ENCODE assay signal across 9 cellular contexts in the genomic region with DNA sequence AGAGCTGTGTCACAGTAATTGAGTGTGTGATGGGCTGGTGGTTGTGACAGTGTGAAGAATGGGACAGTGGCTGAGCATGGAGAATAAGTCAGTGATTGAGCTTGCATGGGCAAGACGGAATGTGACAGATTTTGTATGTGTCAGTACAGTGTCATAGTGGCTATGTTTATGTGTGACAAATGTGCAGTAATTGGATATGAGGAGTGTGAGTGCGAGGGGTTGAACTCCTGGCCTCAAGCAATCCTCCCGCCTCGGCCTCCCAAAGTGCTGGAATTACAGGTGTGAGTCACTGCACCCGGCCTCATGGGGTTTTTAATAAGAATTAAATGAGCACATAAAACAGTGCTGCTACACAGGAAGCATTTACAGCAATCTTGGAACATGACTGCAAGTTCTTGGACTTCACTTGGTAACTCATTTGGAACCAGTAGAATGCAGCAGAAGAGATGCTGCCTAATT. TPM values are rescaled to one million over a fixed set of nuclear protein-coding genes. Genes with fewer than 3 reads are reported as not detected.
A peak's percentile ranks its signal among the peaks of the same experiment; 100 is the strongest.
DNase-seq lines count a peak whose midpoint lies in the region; ATAC-seq and TF ChIP-seq lines count a peak whose summit lies in the region.
"Had no signal": no experiment of that assay in that cellular context is flagged by ENCODE, and none has a peak within 500 bp of the region (broad histone marks: within the 10 kb centered on the region; RNA-seq: fewer than 3 reads in every experiment).

No MANE protein-coding gene starts in this region.

- ATAC-seq in activated CD8-positive, alpha-beta memory T cell treated with anti-CD3 and anti-CD28 coated beads, Interleukin-2, amount 10 ng/mL, durations not matched to agents 7 days and 5 days: no peak
- ATAC-seq in activated CD8-positive, alpha-beta T cell treated with anti-CD3 and anti-CD28 coated beads for 36 hours: peak; percentile 2
- ATAC-seq in HG02588 (IDR thresholded peaks at IDR 0.05; ENCODE audit: unreplicated experiment) (no peak), GM21526 (IDR thresholded peaks at IDR 0.05; ENCODE audit: low FRiP score, unreplicated experiment) (no peak)

- TF ChIP-seq CTCF in activated CD8-positive, alpha-beta T cell treated with anti-CD3 and anti-CD28 coated beads for 36 hours (IDR thresholded peaks at IDR 0.05): no peak

- no peaks in the 10 kb centered on the region for H3K27me3 ChIP-seq in subcutaneous abdominal adipose tissue (ENCODE audit: control insufficient read depth in 5 of 5, insufficient read depth in 4 of 5, low read length in 5 of 5)
- H3K27me3 ChIP-seq: colonic mucosa had no signal

- intact Hi-C loops in activated CD8-positive, alpha-beta T cell treated with anti-CD3 and anti-CD28 coated beads for 36 hours (cut with micrococcal nuclease): loop anchor here (10.0 kb wide), 1 partner anchor 85 kb away; no protein-coding TSS in a partner anchor

- no peaks in the 10 kb centered on the region for H3K9me3 Mint-ChIP-seq in activated CD8-positive, alpha-beta memory T cell treated with anti-CD3 and anti-CD28 coated beads, Interleukin-2, amount 10 ng/mL, durations not matched to agents 7 days and 5 days (ENCODE audit: low read depth)
- no peaks in the 10 kb centered on the region for H3K9me3 Mint-ChIP-seq in activated CD8-positive, alpha-beta T cell treated with anti-CD3 and anti-CD28 coated beads for 36 hours

- H3K4me1 ChIP-seq in subcutaneous abdominal adipose tissue (ENCODE audit: control insufficient read depth in 5 of 5, insufficient read depth in 5 of 5, low read length in 5 of 5): peaks cover 0 to 26% (median 15%) of the 10 kb centered on the region in 5 donors
- H3K4me1 ChIP-seq: colonic mucosa had no signal

- POLR2A ChIA-PET in activated CD8-positive, alpha-beta T cell treated with anti-CD3 and anti-CD28 coated beads for 36 hours (lab: Charles Lee): interaction anchor here (1.0 kb wide), 1 partner anchor 21 kb away, joined by 3 read pairs; no protein-coding TSS in a partner anchor

- peak overlapping the region in 1 of 5 donors; percentile 70 for H3K9ac ChIP-seq in subcutaneous abdominal adipose tissue (ENCODE audit: low read length in 5 of 5)

- no peak overlapping the region for H3K27ac ChIP-seq in subcutaneous abdominal adipose tissue (ENCODE audit: low read depth, low read length)

- DNase-seq in activated CD8-positive, alpha-beta memory T cell treated with anti-CD3 and anti-CD28 coated beads, Interleukin-2, amount 10 ng/mL, durations not matched to agents 7 days and 5 days: no peak
- DNase-seq in activated CD8-positive, alpha-beta memory T cell treated with anti-CD3 and anti-CD28 coated beads, Interleukin-2, amount 50 U/mL, for 4 hours: no peak
- no peak for DNase-seq in activated CD8-positive, alpha-beta T cell treated with anti-CD3 and anti-CD28 coated beads for 36 hours
- no peak for DNase-seq in DMS79 (lab: John Stamatoyannopoulos, UW)

- no peaks in the 10 kb centered on the region for H3K36me3 ChIP-seq in subcutaneous abdominal adipose tissue (ENCODE audit: control insufficient read depth in 5 of 5, insufficient read depth in 5 of 5, low read length in 5 of 5)
- H3K36me3 ChIP-seq: colonic mucosa had no signal

- no peak overlapping the region for H3K27ac Mint-ChIP-seq in activated CD8-positive, alpha-beta memory T cell treated with anti-CD3 and anti-CD28 coated beads, Interleukin-2, amount 10 ng/mL, durations not matched to agents 7 days and 5 days
- H3K27ac Mint-ChIP-seq in activated CD8-positive, alpha-beta T cell treated with anti-CD3 and anti-CD28 coated beads for 36 hours: no peak overlapping the region

- CTCF ChIA-PET in activated CD8-positive, alpha-beta memory T cell treated with anti-CD3 and anti-CD28 coated beads, Interleukin-2, amount 10 ng/mL, durations not matched to agents 7 days and 5 days (lab: Charles Lee): interaction anchor here (1.0 to 1.3 kb wide), 3 partner anchors 19 to 53 kb away, joined by 3 read pairs; no protein-coding TSS in a partner anchor
- CTCF ChIA-PET in activated CD8-positive, alpha-beta T cell treated with anti-CD3 and anti-CD28 coated beads for 36 hours (lab: Charles Lee): interaction anchor here (0.8 to 2.0 kb wide), 5 partner anchors 14 to 96 kb away, joined by 3 to 6 read pairs (median 3); no protein-coding TSS in a partner anchor

- peak overlapping the region; percentile 95; the same call in 1 of the 2 replicates for H3K4me3 ChIP-seq in iPS-18c (ENCODE audit: insufficient read depth, low read depth, low read length)
- peak overlapping the region; percentile 74 to 88 (median 77) for H3K4me3 ChIP-seq in subcutaneous abdominal adipose tissue (ENCODE audit: low read depth in 1 of 5, low read length in 5 of 5)

- peaks cover 45% of the 10 kb centered on the region for H3K4me1 Mint-ChIP-seq in activated CD8-positive, alpha-beta memory T cell treated with anti-CD3 and anti-CD28 coated beads, Interleukin-2, amount 10 ng/mL, durations not matched to agents 7 days and 5 days
- peaks cover 28% of the 10 kb centered on the region for H3K4me1 Mint-ChIP-seq in activated CD8-positive, alpha-beta T cell treated with anti-CD3 and anti-CD28 coated beads for 36 hours (ENCODE audit: low read depth)

- H3K9me3 ChIP-seq in iPS-18c (ENCODE audit: control insufficient read depth, insufficient read depth, low read length) (no peaks in the 10 kb centered on the region), subcutaneous abdominal adipose tissue (ENCODE audit: control insufficient read depth in 5 of 5, low read length in 5 of 5) (no peaks in the 10 kb centered on the region)
- H3K9me3 ChIP-seq: colonic mucosa had no signal

- peaks cover 16% of the 10 kb centered on the region for H3K36me3 Mint-ChIP-seq in activated CD8-positive, alpha-beta memory T cell treated with anti-CD3 and anti-CD28 coated beads, Interleukin-2, amount 10 ng/mL, durations not matched to agents 7 days and 5 days
- H3K36me3 Mint-ChIP-seq in activated CD8-positive, alpha-beta T cell treated with anti-CD3 and anti-CD28 coated beads for 36 hours (ENCODE audit: low read depth): peaks cover 17% of the 10 kb centered on the region

- peak overlapping the region; percentile 94 for H3K4me3 Mint-ChIP-seq in activated CD8-positive, alpha-beta memory T cell treated with anti-CD3 and anti-CD28 coated beads, Interleukin-2, amount 10 ng/mL, durations not matched to agents 7 days and 5 days
- peak overlapping the region; percentile 60 for H3K4me3 Mint-ChIP-seq in activated CD8-positive, alpha-beta T cell treated with anti-CD3 and anti-CD28 coated beads for 36 hours

- peaks cover 7% of the 10 kb centered on the region for H3K27me3 Mint-ChIP-seq in activated CD8-positive, alpha-beta memory T cell treated with anti-CD3 and anti-CD28 coated beads, Interleukin-2, amount 10 ng/mL, durations not matched to agents 7 days and 5 days
- no peaks in the 10 kb centered on the region for H3K27me3 Mint-ChIP-seq in activated CD8-positive, alpha-beta T cell treated with anti-CD3 and anti-CD28 coated beads for 36 hours

RNA-seq across cellular contexts. Expression of a gene that starts 0.6 kb away (rescaled TPM):
- 10 to 100 TPM; 74.8 to 76.1 TPM for total RNA-seq in activated CD8-positive, alpha-beta memory T cell treated with anti-CD3 and anti-CD28 coated beads, Interleukin-2, amount 10 ng/mL, durations not matched to agents 7 days and 5 days
- 10 to 100 TPM; 87.9 to 92.0 TPM for total RNA-seq in activated CD8-positive, alpha-beta T cell treated with anti-CD3 and anti-CD28 coated beads for 36 hours
